ENCODE assay signal across 29 cellular contexts in the genomic region with DNA sequence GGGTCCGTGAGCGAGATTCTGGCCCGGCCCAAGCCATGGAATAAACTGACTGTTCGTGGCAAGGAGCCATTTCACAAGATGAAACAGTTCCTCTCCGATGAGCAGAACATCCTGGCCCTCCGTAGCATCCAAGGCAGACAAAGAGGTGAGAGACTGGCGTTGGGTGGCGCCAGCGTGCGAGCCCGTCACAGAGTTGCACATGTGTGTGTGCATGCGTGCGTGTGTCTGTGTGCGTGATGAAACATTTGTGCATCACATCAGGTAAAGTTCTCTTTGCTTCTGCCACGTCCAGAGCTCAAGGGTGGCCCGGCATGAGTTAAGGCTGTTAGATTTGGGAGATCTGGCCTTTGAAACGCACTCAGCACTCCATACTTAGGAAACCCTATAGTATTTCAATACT.
"Had no signal": no experiment of that assay in that cellular context is flagged by ENCODE, and none has a peak within 500 bp of the region (broad histone marks: within the 10 kb centered on the region; RNA-seq: fewer than 3 reads in every experiment).

No MANE protein-coding gene starts in this region.

- ATAC-seq: naive thymus-derived CD4-positive, alpha-beta T cell; natural killer cell; psoas muscle; right cardiac atrium; right lobe of liver; stimulated activated effector memory CD8-positive, alpha-beta T cell treated with anti-CD3 and anti-CD28 coated beads, Interleukin-12 subunit alpha, Interleukin-12 subunit beta, amount 100 ng/mL, for 72 hours; stimulated activated naive B cell treated with anti-CD40 and anti-IgM and Interleukin-4, amounts not matched to agents 10 μg/mL and 1 μg/mL and 100 μg/mL, for 72 hours; upper lobe of right lung had no signal

- H3K9me3 ChIP-seq: neutrophil, ovary, psoas muscle, right lobe of liver, sigmoid colon, stomach, suprapubic skin, testis, tibial artery, transverse colon, upper lobe of right lung, vagina had no signal

- H3K4me3 ChIP-seq: ovary, psoas muscle, right lobe of liver, sigmoid colon, stomach, suprapubic skin, testis, tibial artery, transverse colon, upper lobe of right lung, vagina had no signal

- DNase-seq: naive thymus-derived CD4-positive, alpha-beta T cell; natural killer cell; nucleus accumbens; ovary; psoas muscle; right cardiac atrium; right lobe of liver; sigmoid colon; small intestine; stimulated activated CD4-positive, alpha-beta T cell treated with anti-CD3 and anti-CD28 coated beads, Interleukin-15, amount 100 ng/mL, for 24 hours; stimulated activated CD4-positive, alpha-beta T cell treated with anti-CD3 and anti-CD28 coated beads, Interleukin-2, amount 100 ng/mL, for 24 hours; stimulated activated CD4-positive, alpha-beta T cell treated with anti-CD3 and anti-CD28 coated beads, Interleukin-2, amount 100 ng/mL, for 48 hours; stimulated activated CD4-positive, alpha-beta T cell treated with anti-CD3 and anti-CD28 coated beads, Interleukin-4, amount 100 ng/mL, for 24 hours; stimulated activated naive B cell treated with anti-CD40 and anti-IgM and Interleukin-4, amounts not matched to agents 10 μg/mL and 1 μg/mL and 100 μg/mL, for 72 hours; stimulated activated naive CD4-positive, alpha-beta T cell treated with Interleukin-2 at 50 U/mL for 16 hours; stomach; testis; tibial artery; transverse colon; upper lobe of right lung had no signal

- H3K4me3 Mint-ChIP-seq: naive thymus-derived CD4-positive, alpha-beta T cell; natural killer cell; nephron; neural crest cell; stimulated activated effector memory CD8-positive, alpha-beta T cell treated with anti-CD3 and anti-CD28 coated beads, Interleukin-12 subunit alpha, Interleukin-12 subunit beta, amount 100 ng/mL, for 72 hours; stimulated activated naive B cell treated with anti-CD40 and anti-IgM and Interleukin-4, amounts not matched to agents 10 μg/mL and 1 μg/mL and 100 μg/mL, for 72 hours; stimulated activated naive CD8-positive, alpha-beta T cell treated with anti-CD3 and anti-CD28 coated beads, Interleukin-15, Interleukin-2, amounts not matched to agents 100 ng/mL and 50 ng/mL, for 24 hours had no signal

- H3K4me1 ChIP-seq: psoas muscle, right lobe of liver, sigmoid colon, stomach, suprapubic skin, testis, tibial artery, transverse colon, upper lobe of right lung, vagina had no signal

- H3K9ac ChIP-seq: parathyroid adenoma had no signal

- H3K36me3 ChIP-seq: ovary had no signal

- H3K27me3 ChIP-seq: neutrophil, ovary, right lobe of liver, sigmoid colon, stomach, suprapubic skin, testis, tibial artery, transverse colon, upper lobe of right lung, vagina had no signal

- H3K27ac Mint-ChIP-seq: natural killer cell; nephron; progenitor cell of endocrine pancreas; stimulated activated effector memory CD8-positive, alpha-beta T cell treated with anti-CD3 and anti-CD28 coated beads, Interleukin-12 subunit alpha, Interleukin-12 subunit beta, amount 100 ng/mL, for 72 hours; stimulated activated naive B cell treated with anti-CD40 and anti-IgM and Interleukin-4, amounts not matched to agents 10 μg/mL and 1 μg/mL and 100 μg/mL, for 72 hours; stimulated activated naive CD8-positive, alpha-beta T cell treated with anti-CD3 and anti-CD28 coated beads, Interleukin-15, Interleukin-2, amounts not matched to agents 100 ng/mL and 50 ng/mL, for 24 hours had no signal

- H3K27ac ChIP-seq: neutrophil, ovary, parathyroid adenoma, psoas muscle, right lobe of liver, sigmoid colon, stomach, suprapubic skin, testis, tibial artery, transverse colon, upper lobe of right lung, vagina had no signal

- H3K36me3 Mint-ChIP-seq: natural killer cell had no signal

- FAIRE-seq: small intestine had no signal

- H2AFZ ChIP-seq: parathyroid adenoma had no signal

- H3K9me3 Mint-ChIP-seq: naive thymus-derived CD4-positive, alpha-beta T cell; natural killer cell; nephron; neural crest cell; stimulated activated effector memory CD8-positive, alpha-beta T cell treated with anti-CD3 and anti-CD28 coated beads, Interleukin-12 subunit alpha, Interleukin-12 subunit beta, amount 100 ng/mL, for 72 hours; stimulated activated naive B cell treated with anti-CD40 and anti-IgM and Interleukin-4, amounts not matched to agents 10 μg/mL and 1 μg/mL and 100 μg/mL, for 72 hours; stimulated activated naive CD8-positive, alpha-beta T cell treated with anti-CD3 and anti-CD28 coated beads, Interleukin-15, Interleukin-2, amounts not matched to agents 100 ng/mL and 50 ng/mL, for 24 hours had no signal

- H3K4me1 Mint-ChIP-seq: naive thymus-derived CD4-positive, alpha-beta T cell; natural killer cell; nephron; stimulated activated effector memory CD8-positive, alpha-beta T cell treated with anti-CD3 and anti-CD28 coated beads, Interleukin-12 subunit alpha, Interleukin-12 subunit beta, amount 100 ng/mL, for 72 hours; stimulated activated naive B cell treated with anti-CD40 and anti-IgM and Interleukin-4, amounts not matched to agents 10 μg/mL and 1 μg/mL and 100 μg/mL, for 72 hours had no signal

- H3K27me3 Mint-ChIP-seq: naive thymus-derived CD4-positive, alpha-beta T cell; progenitor cell of endocrine pancreas; stimulated activated naive B cell treated with anti-CD40 and anti-IgM and Interleukin-4, amounts not matched to agents 10 μg/mL and 1 μg/mL and 100 μg/mL, for 72 hours; stimulated activated naive CD8-positive, alpha-beta T cell treated with anti-CD3 and anti-CD28 coated beads, Interleukin-15, Interleukin-2, amounts not matched to agents 100 ng/mL and 50 ng/mL, for 24 hours had no signal
